In the genomic region with DNA sequence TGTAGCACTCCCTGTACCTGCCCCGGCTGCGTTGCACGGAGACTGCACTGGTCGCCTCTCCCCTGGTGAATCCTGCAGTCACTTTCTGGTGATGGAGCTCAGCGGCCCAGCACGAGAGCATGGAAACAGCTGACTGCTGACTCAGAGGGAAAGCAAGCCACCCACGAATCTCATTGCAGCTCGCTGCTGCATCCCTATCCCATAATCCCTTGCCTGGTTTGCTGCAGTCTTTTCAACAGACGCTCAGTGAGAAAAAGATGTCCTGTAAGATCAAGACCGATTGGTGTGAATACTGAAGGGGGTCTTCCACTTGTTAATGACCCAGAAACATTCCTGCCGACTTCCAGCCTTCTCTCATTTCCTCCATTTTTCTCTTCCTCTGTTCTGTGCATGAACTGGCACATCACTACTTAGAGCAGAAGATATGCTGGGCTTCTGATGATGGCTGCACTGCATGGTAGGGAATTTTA, we compare ENCODE assay signal across 9 cellular contexts. TPM values are rescaled to one million over a fixed set of nuclear protein-coding genes. Genes with fewer than 3 reads are reported as not detected.
DNase-seq lines count a peak whose midpoint lies in the region; ATAC-seq, FAIRE-seq and TF ChIP-seq lines count a peak whose summit lies in the region.
"Had no signal": no experiment of that assay in that cellular context is flagged by ENCODE, and none has a peak within 500 bp of the region (broad histone marks: within the 10 kb centered on the region; RNA-seq: fewer than 3 reads in every experiment).

No MANE protein-coding gene starts in this region.

- no peak overlapping the region for H3K27ac ChIP-seq in SJSA1
- peak overlapping the region; percentile 87 for H3K27ac ChIP-seq in H1 (ENCODE audit: low read depth, low read length)
- H3K27ac ChIP-seq in WERI-Rb-1: no peak overlapping the region

- H3K9ac ChIP-seq in ES-I3 (ENCODE audit: low read depth, low read length): peak overlapping the region; percentile 65
- H3K9ac ChIP-seq in H1 (replicated peaks in 1 of 4; ENCODE audit: extremely low read depth in 1 of 4, low read depth in 3 of 4, low read length in 3 of 4): peak overlapping the region in 3 of 4 experiments; percentile 56 to 70 (median 66); a peak in 6 of 7 replicates

- H3K23ac ChIP-seq in H1 (ENCODE audit: insufficient read length): no peak overlapping the region

- no peaks in the 10 kb centered on the region for H3K9me3 ChIP-seq in ES-I3 (ENCODE audit: control insufficient read depth, insufficient read depth, low read length)
- no peaks in the 10 kb centered on the region; the same call in 1 of the 2 replicates for H3K9me3 ChIP-seq in SJSA1 (replicated peaks)
- H3K9me3 ChIP-seq in H1 (ENCODE audit: insufficient read depth in 2 of 2, low read depth in 1 of 2, low read length in 1 of 2): no peaks in the 10 kb centered on the region
- no peaks in the 10 kb centered on the region for H3K9me3 ChIP-seq in WERI-Rb-1 (ENCODE audit: severe bottlenecking)

- peak overlapping the region; percentile 48 for H3K18ac ChIP-seq in H1 (ENCODE audit: extremely low read depth, low read length)

- peaks cover 26% of the 10 kb centered on the region for H3K4me1 Mint-ChIP-seq in nephron progenitor cell

- peak overlapping the region; percentile 62; the same call in 1 of the 2 replicates for H2BK5ac ChIP-seq in H1 (ENCODE audit: low read depth, low read length)

- no peak overlapping the region; the same call in 1 of the 2 replicates for H2AK5ac ChIP-seq in H1 (ENCODE audit: low read depth, low read length)

- 0 out of 4 replicates have a peak, but pooled peaks have one; percentile 3 to 4 for TF ChIP-seq RAD21 in H1 (IDR thresholded peaks at IDR 0.05 in 1 of 2, conservative IDR thresholded peaks at IDR 0.05 in 1 of 2; ENCODE audit: low read depth in 2 of 2, low read length in 2 of 2)

- TF ChIP-seq CTCF in H1 (IDR thresholded peaks at IDR 0.05; ENCODE audit: control extremely low read depth in 1 of 3, insufficient read depth in 1 of 3, low read depth in 1 of 3, low read length in 3 of 3) (no peak), nephron progenitor cell (IDR thresholded peaks at IDR 0.05) (no peak), WERI-Rb-1 (IDR thresholded peaks at IDR 0.05; ENCODE audit: low read depth, low read length) (no peak)

- peak; percentile 74 for FAIRE-seq in H1 (lab: Jason Lieb, UNC)

- ATAC-seq in GM19455 (IDR thresholded peaks at IDR 0.05; ENCODE audit: unreplicated experiment): no peak

- H2BK12ac ChIP-seq in H1 (ENCODE audit: low read depth, low read length): peak overlapping the region; percentile 28

- peak overlapping the region; percentile 41 for H2BK20ac ChIP-seq in H1 (ENCODE audit: low read length)

- H3K27me3 ChIP-seq in SJSA1 (replicated peaks) (no peaks in the 10 kb centered on the region), H1 (replicated peaks in 1 of 4; ENCODE audit: control insufficient read depth in 3 of 4, extremely low read depth in 1 of 4, insufficient read depth in 3 of 4, low read length in 3 of 4) (no peaks in the 10 kb centered on the region), WERI-Rb-1 (ENCODE audit: insufficient read depth, low read depth, severe bottlenecking) (no peaks in the 10 kb centered on the region)

- H4K8ac ChIP-seq in H1 (ENCODE audit: extremely low read depth, insufficient read depth, low read length): peak overlapping the region; percentile 89; the same call in 1 of the 2 replicates

- no peak overlapping the region for H3K4me3 Mint-ChIP-seq in nephron progenitor cell
- H3K4me3 Mint-ChIP-seq: IgD-negative memory B cell had no signal

- 0 out of 2 replicates have a peak, but pooled peaks cover 4% of the 10 kb centered on the region for H3K79me1 ChIP-seq in H1 (ENCODE audit: low read depth, low read length)

- H3K36me3 ChIP-seq in ES-I3 (ENCODE audit: insufficient read depth, low read length): no peaks in the 10 kb centered on the region
- no peaks in the 10 kb centered on the region; the same call in 1 of the 2 replicates for H3K36me3 ChIP-seq in SJSA1
- no peaks in the 10 kb centered on the region; a peak in 1 of 8 replicates for H3K36me3 ChIP-seq in H1 (ENCODE audit: control insufficient read depth in 2 of 4, insufficient read depth in 4 of 4, low read length in 3 of 4)
- H3K36me3 ChIP-seq in WERI-Rb-1: no peaks in the 10 kb centered on the region; the same call in 1 of the 2 replicates

- H3K79me2 ChIP-seq in H1 (ENCODE audit: control insufficient read depth in 1 of 2, insufficient read depth in 2 of 2, low read length in 2 of 2): peaks cover 0 to 31% of the 10 kb centered on the region in 2 experiments; a peak in 2 of 4 replicates

- H3K4me1 ChIP-seq in ES-I3 (ENCODE audit: insufficient read depth, low read length): peaks cover 32% of the 10 kb centered on the region; the same call in 1 of the 2 replicates
- peaks cover 18% of the 10 kb centered on the region for H3K4me1 ChIP-seq in SJSA1 (replicated peaks)
- peaks cover 6 to 29% (median 20%) of the 10 kb centered on the region in 4 experiments; a peak in 6 of 7 replicates for H3K4me1 ChIP-seq in H1 (replicated peaks in 1 of 4; ENCODE audit: control insufficient read depth in 3 of 4, insufficient read depth in 4 of 4, low read length in 3 of 4)

- peaks cover 18% of the 10 kb centered on the region for H3K9me3 Mint-ChIP-seq in nephron progenitor cell

- TF ChIP-seq POLR2A in H1 (IDR thresholded peaks at IDR 0.05; ENCODE audit: control extremely low read depth in 1 of 2, low read depth in 2 of 2, low read length in 2 of 2): peak in 1 of 2 experiments; percentile 79; a peak in 2 of 3 replicates

- H4K91ac ChIP-seq in H1 (replicated peaks; ENCODE audit: insufficient read length, low read length): peak overlapping the region; percentile 53

- H2BK120ac ChIP-seq in H1 (replicated peaks; ENCODE audit: low read depth, low read length): peak overlapping the region; percentile 47

- H3K27me3 Mint-ChIP-seq in nephron progenitor cell (ENCODE audit: low read depth, poor library complexity): peaks cover 2% of the 10 kb centered on the region

- peak overlapping the region; percentile 13 for H3K56ac ChIP-seq in H1 (replicated peaks; ENCODE audit: insufficient read length, low read depth, low read length)

- H4K20me1 ChIP-seq in H1 (replicated peaks in 1 of 2; ENCODE audit: control insufficient read depth in 1 of 2, insufficient read depth in 2 of 2, low read length in 2 of 2): no peaks in the 10 kb centered on the region

- H3K14ac ChIP-seq in H1 (ENCODE audit: insufficient read length): no peak overlapping the region

- H3K36me3 Mint-ChIP-seq in nephron progenitor cell (ENCODE audit: low read depth): peaks cover 21% of the 10 kb centered on the region

- peak overlapping the region; percentile 77 for H4K5ac ChIP-seq in H1 (ENCODE audit: insufficient read length, low read depth, low read length)

- POLR2A ChIA-PET in H1 (lab: Charles Lee; ENCODE audit: partially characterized antibody): interaction anchor here (0.8 to 4.3 kb wide), 17 partner anchors 8 to 106 kb away, joined by 3 to 52 read pairs (median 4); a partner anchor contains a TSS

- CTCF ChIA-PET in H1 (lab: Charles Lee; ENCODE audit: partially characterized antibody): interaction anchor here (0.7 to 2.6 kb wide), 7 partner anchors 9 to 97 kb away, joined by 3 to 11 read pairs (median 3); no protein-coding TSS in a partner anchor

- peak; percentile 28 for DNase-seq in HCEC 1CT
- DNase-seq in SJSA1 (ENCODE audit: low read depth in 1 of 2, low spot score in 2 of 2): peak; percentile 48 to 74
- DNase-seq in H1 (ENCODE audit: low read depth in 1 of 2, low spot score in 2 of 2): peak in 1 of 2 experiments; percentile 65
- DNase-seq in nephron progenitor cell: peak; percentile 47
- no peak for DNase-seq in WERI-Rb-1
- DNase-seq in UCSD-AML1 (lab: John Stamatoyannopoulos, UW; ENCODE audit: unreplicated experiment): no peak

- 0 out of 2 replicates have a peak overlapping the region, but pooled peaks have one; percentile 0 for H2BK15ac ChIP-seq in H1 (ENCODE audit: low read length)

- H3K4me3 ChIP-seq in SJSA1 (no peak overlapping the region), H1 (ENCODE audit: extremely low read depth in 1 of 4, insufficient read depth in 2 of 4, low read depth in 3 of 4, low read length in 4 of 4) (peak overlapping the region; percentile 36 to 61 (median 45); a peak in 7 of 8 replicates), WERI-Rb-1 (ENCODE audit: low read depth, low read length) (no peak overlapping the region)

- peak overlapping the region; percentile 7 for H3K4ac ChIP-seq in H1 (replicated peaks; ENCODE audit: insufficient read length, low read depth, low read length)

- H2AFZ ChIP-seq in H1 (ENCODE audit: low read length): peak overlapping the region; percentile 46; the same call in 1 of the 2 replicates

- WGBS in H1 (ENCODE audit: extremely low coverage in 1 of 2, insufficient coverage in 1 of 2, insufficient read length in 1 of 2, insufficient replicate concordance in 2 of 2, low coverage in 1 of 2, low lambda C conversion rate in 2 of 2, missing lambda C conversion rate in 1 of 2), 2 experiments: 9% methylated on average over 11 of the region's 11 CpGs; no CpG with 5 or more reads in 1 of the 2 experiments

- no peak for TF ChIP-seq EP300 in H1 (IDR thresholded peaks at IDR 0.05; ENCODE audit: borderline replicate concordance in 1 of 2, low read depth in 2 of 2, low read length in 2 of 2)

- H3K27ac Mint-ChIP-seq in nephron progenitor cell: no peak overlapping the region
- H3K27ac Mint-ChIP-seq: IgD-negative memory B cell had no signal

- peak overlapping the region; percentile 74 to 82 for H3K4me2 ChIP-seq in H1 (ENCODE audit: insufficient read depth in 1 of 2, low read depth in 2 of 2, low read length in 2 of 2)

- peaks cover 10% of the 10 kb centered on the region for H3K23me2 ChIP-seq in H1 (ENCODE audit: low read depth, low read length)

TF ChIP-seq in H1, 55 proteins besides CTCF, POLR2A, EP300 and RAD21 (continues in another document):
- TF ChIP-seq SP4 (IDR thresholded peaks at IDR 0.05; ENCODE audit: low read length) (peak; percentile 65; the same call in 1 of the 2 replicates), BRCA1 (IDR thresholded peaks at IDR 0.05; ENCODE audit: low read depth, low read length) (no peak)
- TF ChIP-seq, protein P1, sequence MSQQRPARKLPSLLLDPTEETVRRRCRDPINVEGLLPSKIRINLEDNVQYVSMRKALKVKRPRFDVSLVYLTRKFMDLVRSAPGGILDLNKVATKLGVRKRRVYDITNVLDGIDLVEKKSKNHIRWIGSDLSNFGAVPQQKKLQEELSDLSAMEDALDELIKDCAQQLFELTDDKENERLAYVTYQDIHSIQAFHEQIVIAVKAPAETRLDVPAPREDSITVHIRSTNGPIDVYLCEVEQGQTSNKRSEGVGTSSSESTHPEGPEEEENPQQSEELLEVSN (IDR thresholded peaks at IDR 0.05): no peak

RNA-seq across cellular contexts. Expression of a gene that starts 52.9 kb away (rescaled TPM):
- 11.7 and 22.4 TPM in 2 replicates for total RNA-seq in SJSA1 (2014; rRNA removed; shearing (Covaris generic))
- total RNA-seq in H1 (2021; fragmentation: NEBNext Ultra II Directional; extraction: Animal tissue kit (Norgen Biotek cat#: 25700)): 58.1 and 59.8 TPM in 2 replicates
- 30.8 and 34.0 TPM in 2 replicates for polyA plus RNA-seq in H1 (2011; rRNA removed)
- 30.1 TPM for polyA plus RNA-seq in H1 (2011; cell fraction: cytosol; rRNA removed)
- polyA plus RNA-seq in H1 (2011; cell fraction: nucleus; rRNA removed): 51.4 TPM
- polyA plus RNA-seq in H1 (2012, experiment 1 of 2): 25.9 to 40.1 TPM (median 35.7 TPM) in 4 replicates
- 7.1 TPM for polyA plus RNA-seq in H1 (2012, experiment 2 of 2)
- polyA plus RNA-seq in H1 (2013, experiment 1 of 2): 20.5 TPM
- polyA plus RNA-seq in H1 (2013, experiment 2 of 2): 17.9 TPM
- 196 and 248 TPM in 2 replicates for polyA minus RNA-seq in H1 (2011; rRNA and poly(A)+ RNA removed)
- polyA minus RNA-seq in H1 (2011; cell fraction: cytosol; rRNA and poly(A)+ RNA removed): 78.7 TPM
- 117 TPM for polyA minus RNA-seq in H1 (2011; cell fraction: nucleus; rRNA and poly(A)+ RNA removed)

Comparison
In these comparisons a context has a peak if more than half of its experiments do, and no peak if none do; other contexts are left out.
1. DNase-seq: peak in HCEC 1CT (single experiment), SJSA1 (2 of 2) and nephron progenitor cell (single experiment); none in WERI-Rb-1 (single experiment) and UCSD-AML1 (single experiment).
2. H3K4me3 ChIP-seq: peak in H1 (4 of 4); none in SJSA1 (single experiment) and WERI-Rb-1 (single experiment).